ENCODE assay signal across 15 cellular contexts in genomic region chr7:155529346-155529745, GRCh38. TPM values are rescaled to one million over a fixed set of nuclear protein-coding genes. Genes with fewer than 3 reads are reported as not detected.
DNase-seq lines count a peak whose midpoint lies in the region; ATAC-seq lines count a peak whose summit lies in the region.
"Had no signal": no experiment of that assay in that cellular context is flagged by ENCODE, and none has a peak within 500 bp of the region (broad histone marks: within the 10 kb centered on the region; RNA-seq: fewer than 3 reads in every experiment).

No MANE protein-coding gene starts in this region.

- DNase-seq in activated effector memory CD4-positive, alpha-beta T cell treated with anti-CD3 and anti-CD28 coated beads, Interleukin-2, amount 50 U/mL, for 16 hours: peak; percentile 14
- DNase-seq in activated effector memory CD4-positive, alpha-beta T cell treated with Interleukin-2 at 50 U/mL for 16 hours: no peak
- peak; percentile 18 for DNase-seq in islet precursor cell
- DNase-seq in posterior vena cava (ENCODE audit: low spot score): peak; percentile 23
- DNase-seq in hepatic stellate cell (ENCODE audit: low spot score): no peak
- DNase-seq in Ammon's horn (ENCODE audit: low spot score): no peak
- DNase-seq: AML-193; CD4-positive, alpha-beta memory T cell; DMS153; DMS79; GF-D8 had no signal

- ATAC-seq in HG03378 (IDR thresholded peaks at IDR 0.05; ENCODE audit: unreplicated experiment): no peak
- ATAC-seq: A549, HepG2 had no signal

- intact Hi-C loops in posterior vena cava (cut with DNase I): no loop called here

RNA-seq across cellular contexts. Expression of gene CNPY1, which starts 17.0 kb away (rescaled TPM):
- not detected for total RNA-seq in posterior vena cava
- total RNA-seq: CD4-positive, alpha-beta memory T cell; H1; HepG2 had no signal

Comparison
In these comparisons a context has a peak if more than half of its experiments do, and no peak if none do; other contexts are left out.
1. DNase-seq: peak in activated effector memory CD4-positive, alpha-beta T cell treated with anti-CD3 and anti-CD28 coated beads, Interleukin-2, amount 50 U/mL, for 16 hours (single experiment), islet precursor cell (single experiment) and posterior vena cava (single experiment); none in activated effector memory CD4-positive, alpha-beta T cell treated with Interleukin-2 at 50 U/mL for 16 hours (single experiment), hepatic stellate cell (single experiment) and Ammon's horn (single experiment).